Comparison of ENCODE assay signal across 16 cellular contexts in genomic region chr1:235052067-235053008, GRCh38.
A peak's percentile ranks its signal among the peaks of the same experiment; 100 is the strongest.
DNase-seq lines count a peak whose midpoint lies in the region; ATAC-seq and TF ChIP-seq lines count a peak whose summit lies in the region.
"Had no signal": no experiment of that assay in that cellular context is flagged by ENCODE, and none has a peak within 500 bp of the region (broad histone marks: within the 10 kb centered on the region; RNA-seq: fewer than 3 reads in every experiment).

No MANE protein-coding gene starts in this region.

- POLR2A ChIA-PET in activated B cell treated with CpG ODN at 0.5 μM for 24 hours (lab: Charles Lee) = interaction anchor here (1.1 to 6.6 kb wide), 2 partner anchors 35 to 41 kb away, joined by 3 to 115 read pairs; no protein-coding TSS in a partner anchor
- POLR2A ChIA-PET in activated CD8-positive, alpha-beta T cell treated with anti-CD3 and anti-CD28 coated beads, Interleukin-2, amount 10 ng/mL, durations not matched to agents 7 days and 5 days (lab: Charles Lee) = interaction anchor here (0.6 kb wide), 1 partner anchor 614 kb away, joined by 3 read pairs; no protein-coding TSS in a partner anchor

- H3K27me3 Mint-ChIP-seq in activated B cell treated with CpG ODN at 0.5 μM for 24 hours = no peaks in the 10 kb centered on the region
- H3K27me3 Mint-ChIP-seq in activated CD8-positive, alpha-beta T cell treated with anti-CD3 and anti-CD28 coated beads, Interleukin-2, amount 10 ng/mL, durations not matched to agents 7 days and 5 days (ENCODE audit: low read depth) = no peaks in the 10 kb centered on the region
- H3K27me3 Mint-ChIP-seq: central memory CD8-positive, alpha-beta T cell; naive thymus-derived CD8-positive, alpha-beta T cell had no signal

- DNase-seq in AG20443 (ENCODE audit: low spot score) (peak; percentile 30), GM03348 (ENCODE audit: low spot score) (peak; percentile 43), activated B cell treated with CpG ODN at 0.5 μM for 24 hours (no peak), left lobe of liver (ENCODE audit: low spot score) (peak; percentile 31)
- no peak for DNase-seq in activated CD8-positive, alpha-beta memory T cell treated with anti-CD3 and anti-CD28 coated beads, Interleukin-2, amount 50 U/mL, for 4 hours
- no peak for DNase-seq in activated CD8-positive, alpha-beta T cell treated with anti-CD3 and anti-CD28 coated beads, Interleukin-2, amount 10 ng/mL, durations not matched to agents 7 days and 5 days
- DNase-seq: activated CD4-positive, CD25-positive, alpha-beta regulatory T cell; AML-193; foreskin keratinocyte; naive thymus-derived CD8-positive, alpha-beta T cell; NCI-H1694 treated with DMSO at 0.1 percent for 48 hours; NCI-H510A; stimulated activated CD4-positive, alpha-beta T cell treated with anti-CD3 and anti-CD28 coated beads, Interleukin-15, amount 100 ng/mL, for 24 hours had no signal

- ATAC-seq in activated B cell treated with CpG ODN at 0.5 μM for 24 hours (ENCODE audit: low read depth) (no peak), left lobe of liver (no peak), HG03196 (IDR thresholded peaks at IDR 0.05; ENCODE audit: unreplicated experiment) (no peak), HG02884 (IDR thresholded peaks at IDR 0.05; ENCODE audit: unreplicated experiment) (no peak)
- no peak for ATAC-seq in activated CD8-positive, alpha-beta T cell treated with anti-CD3 and anti-CD28 coated beads, Interleukin-2, amount 10 ng/mL, durations not matched to agents 7 days and 5 days
- ATAC-seq: foreskin keratinocyte; naive thymus-derived CD8-positive, alpha-beta T cell had no signal

- H3K4me3 Mint-ChIP-seq in activated B cell treated with CpG ODN at 0.5 μM for 24 hours = peak overlapping the region; percentile 5
- no peak overlapping the region for H3K4me3 Mint-ChIP-seq in activated CD8-positive, alpha-beta T cell treated with anti-CD3 and anti-CD28 coated beads, Interleukin-2, amount 10 ng/mL, durations not matched to agents 7 days and 5 days
- H3K4me3 Mint-ChIP-seq: central memory CD8-positive, alpha-beta T cell; naive thymus-derived CD8-positive, alpha-beta T cell had no signal

- intact Hi-C loops in activated B cell treated with CpG ODN at 0.5 μM for 24 hours (cut with micrococcal nuclease) = no loop called here

- no peaks in the 10 kb centered on the region for H3K9me3 Mint-ChIP-seq in activated B cell treated with CpG ODN at 0.5 μM for 24 hours
- no peaks in the 10 kb centered on the region for H3K9me3 Mint-ChIP-seq in activated CD8-positive, alpha-beta T cell treated with anti-CD3 and anti-CD28 coated beads, Interleukin-2, amount 10 ng/mL, durations not matched to agents 7 days and 5 days (ENCODE audit: insufficient read depth)
- H3K9me3 Mint-ChIP-seq: central memory CD8-positive, alpha-beta T cell; naive thymus-derived CD8-positive, alpha-beta T cell had no signal

- CTCF ChIA-PET in activated B cell treated with CpG ODN at 0.5 μM for 24 hours (lab: Charles Lee) = no interaction called here
- CTCF ChIA-PET in activated CD8-positive, alpha-beta T cell treated with anti-CD3 and anti-CD28 coated beads, Interleukin-2, amount 10 ng/mL, durations not matched to agents 7 days and 5 days (lab: Charles Lee) = no interaction called here

- no peak for TF ChIP-seq CTCF in activated B cell treated with CpG ODN at 0.5 μM for 24 hours (IDR thresholded peaks at IDR 0.05)

- H3K4me1 Mint-ChIP-seq in activated B cell treated with CpG ODN at 0.5 μM for 24 hours = peaks cover 44% of the 10 kb centered on the region
- H3K4me1 Mint-ChIP-seq in activated CD8-positive, alpha-beta T cell treated with anti-CD3 and anti-CD28 coated beads, Interleukin-2, amount 10 ng/mL, durations not matched to agents 7 days and 5 days (ENCODE audit: low read depth) = peaks cover 18% of the 10 kb centered on the region
- H3K4me1 Mint-ChIP-seq: central memory CD8-positive, alpha-beta T cell had no signal

- H3K27ac Mint-ChIP-seq in activated B cell treated with CpG ODN at 0.5 μM for 24 hours = peak overlapping the region; percentile 26
- H3K27ac Mint-ChIP-seq in activated CD8-positive, alpha-beta T cell treated with anti-CD3 and anti-CD28 coated beads, Interleukin-2, amount 10 ng/mL, durations not matched to agents 7 days and 5 days = no peak overlapping the region

- H3K36me3 Mint-ChIP-seq in activated B cell treated with CpG ODN at 0.5 μM for 24 hours (ENCODE audit: low read depth) = no peaks in the 10 kb centered on the region
- H3K36me3 Mint-ChIP-seq in activated CD8-positive, alpha-beta T cell treated with anti-CD3 and anti-CD28 coated beads, Interleukin-2, amount 10 ng/mL, durations not matched to agents 7 days and 5 days (ENCODE audit: low read depth) = no peaks in the 10 kb centered on the region
- H3K36me3 Mint-ChIP-seq: naive thymus-derived CD8-positive, alpha-beta T cell had no signal

Comparison
In these comparisons a context has a peak if more than half of its experiments do, and no peak if none do; other contexts are left out.
1. DNase-seq: peak in AG20443 (single experiment), GM03348 (single experiment) and left lobe of liver (single experiment); none in activated B cell treated with CpG ODN at 0.5 μM for 24 hours (single experiment), activated CD8-positive, alpha-beta memory T cell treated with anti-CD3 and anti-CD28 coated beads, Interleukin-2, amount 50 U/mL, for 4 hours (single experiment) and activated CD8-positive, alpha-beta T cell treated with anti-CD3 and anti-CD28 coated beads, Interleukin-2, amount 10 ng/mL, durations not matched to agents 7 days and 5 days (single experiment).